Comparison of ENCODE assay signal across 8 cellular contexts in genomic region chr10:103493362-103493871, GRCh38. TPM values are rescaled to one million over a fixed set of nuclear protein-coding genes. Genes with fewer than 3 reads are reported as not detected.
DNase-seq lines count a peak whose midpoint lies in the region; ATAC-seq and TF ChIP-seq lines count a peak whose summit lies in the region.

Gene NEURL1, plus strand, starts transcription at chr10:103493705. Its CDS starts 683 bp downstream, at chr10:103494388.

- ATAC-seq in RWPE2 (ENCODE audit: low read depth): no peak
- ATAC-seq in thoracic aorta (ENCODE audit: insufficient number of reproducible peaks, low FRiP score, low read depth): no peak
- ATAC-seq in HG03097 (IDR thresholded peaks at IDR 0.05; ENCODE audit: low FRiP score, unreplicated experiment): no peak

- H3K9me3 ChIP-seq in RWPE2 (ENCODE audit: severe bottlenecking) (no peaks in the 10 kb centered on the region), mucosa of rectum (ENCODE audit: control insufficient read depth in 2 of 2, low read length in 2 of 2) (no peaks in the 10 kb centered on the region), thoracic aorta (no peaks in the 10 kb centered on the region)

- peaks cover 9% of the 10 kb centered on the region for H3K27me3 ChIP-seq in RWPE2 (ENCODE audit: insufficient read depth, poor library complexity, severe bottlenecking)
- H3K27me3 ChIP-seq in dorsolateral prefrontal cortex: peaks cover 0 to 14% (median 0%) of the 10 kb centered on the region in 45 donors
- H3K27me3 ChIP-seq in mucosa of rectum (ENCODE audit: control insufficient read depth in 2 of 2, insufficient read depth in 2 of 2, low read length in 2 of 2): peaks cover 23 to 25% of the 10 kb centered on the region in 2 donors
- no peaks in the 10 kb centered on the region for H3K27me3 ChIP-seq in thoracic aorta (replicated peaks; ENCODE audit: insufficient read depth)

- H3K9ac ChIP-seq in mucosa of rectum (ENCODE audit: low read depth in 1 of 2, low read length in 2 of 2): peak within 1 kb of the TSS in 1 of 2 donors; percentile 41

- intact Hi-C loops in dorsolateral prefrontal cortex (cut with DNase I): loop anchor here in 1 of 2 donors (5.0 kb wide), 1 partner anchor 64 kb away; no protein-coding TSS in a partner anchor

- peak within 1 kb of the TSS; percentile 32 for H3K4me3 ChIP-seq in RWPE2 (ENCODE audit: severe bottlenecking)
- peak within 1 kb of the TSS; percentile 43 to 83 (median 67) for H3K4me3 ChIP-seq in dorsolateral prefrontal cortex
- peak within 1 kb of the TSS; percentile 53 to 54 for H3K4me3 ChIP-seq in mucosa of rectum (ENCODE audit: low read length in 2 of 2)
- peak within 1 kb of the TSS; percentile 80 for H3K4me3 ChIP-seq in thoracic aorta

- H3K36me3 ChIP-seq in RWPE2 (ENCODE audit: low read depth): no peaks in the 10 kb centered on the region
- H3K36me3 ChIP-seq in mucosa of rectum (ENCODE audit: control insufficient read depth in 2 of 2, insufficient read depth in 2 of 2, low read length in 2 of 2): no peaks in the 10 kb centered on the region
- H3K36me3 ChIP-seq in thoracic aorta: no peaks in the 10 kb centered on the region

- H3K4me1 ChIP-seq in RWPE2 (ENCODE audit: insufficient read depth, poor library complexity, severe bottlenecking) (peaks cover 14% of the 10 kb centered on the region), mucosa of rectum (ENCODE audit: control insufficient read depth in 2 of 2, insufficient read depth in 2 of 2, low read length in 2 of 2) (peaks cover 5 to 7% of the 10 kb centered on the region in 2 donors), thoracic aorta (ENCODE audit: control insufficient read depth in 1 of 2, low read depth in 2 of 2) (peaks cover 5 to 18% of the 10 kb centered on the region in 2 donors)

- TF ChIP-seq CTCF in RWPE2 (IDR thresholded peaks at IDR 0.05; ENCODE audit: poor library complexity, severe bottlenecking) (no peak), dorsolateral prefrontal cortex (IDR thresholded peaks at IDR 0.05 in 54 of 56, conservative IDR thresholded peaks at IDR 0.05 in 2 of 56; ENCODE audit: low read depth in 1 of 56, partially characterized antibody in 56 of 56) (no peak), thoracic aorta (IDR thresholded peaks at IDR 0.05) (no peak)

- no peak within 1 kb of the TSS for H3K27ac ChIP-seq in RWPE2 (ENCODE audit: poor library complexity, severe bottlenecking)
- peak within 1 kb of the TSS in 55 of 59 donors; percentile 21 to 92 (median 74) for H3K27ac ChIP-seq in dorsolateral prefrontal cortex
- no peak within 1 kb of the TSS for H3K27ac ChIP-seq in mucosa of rectum (ENCODE audit: low read depth in 2 of 2, low read length in 2 of 2)
- H3K27ac ChIP-seq in thoracic aorta: no peak within 1 kb of the TSS

- peak; percentile 15 to 43 for DNase-seq in NCI-H187 (lab: John Stamatoyannopoulos, UW)
- DNase-seq in NCI-H187 treated with DMSO at 0.1 percent for 48 hours (lab: John Stamatoyannopoulos, UW): no peak
- DNase-seq in RWPE2 (ENCODE audit: low spot score): no peak
- peak in 9 of 10 donors; percentile 35 to 76 (median 60) for DNase-seq in dorsolateral prefrontal cortex
- no peak for DNase-seq in thoracic aorta (ENCODE audit: low spot score)
- no peak for DNase-seq in NCI-H524 treated with DMSO at 0.1 percent for 48 hours (lab: John Stamatoyannopoulos, UW)

RNA-seq across cellular contexts. Expression of gene NEURL1, which starts in this region (rescaled TPM):
- total RNA-seq in dorsolateral prefrontal cortex (100 to 1,000 TPM in 16 of 120 experiments, 10 to 100 TPM in 104; 27.2 to 125 (median 84.1) TPM), thoracic aorta (under 1 TPM in 1 of 2 donors, not detected in 1; 0.28 TPM)

Comparison
In these comparisons a context has a peak if more than half of its experiments do, and no peak if none do; other contexts are left out.
1. RNA of gene NEURL1 (total RNA-seq): 27.2 to 125 TPM in dorsolateral prefrontal cortex; 0.28 TPM in thoracic aorta; every median in the first group is over 10 times any median in the second.
2. DNase-seq: peak in NCI-H187 (2 of 2) and dorsolateral prefrontal cortex (9 of 10); none in NCI-H187 treated with DMSO at 0.1 percent for 48 hours (single experiment), RWPE2 (single experiment), thoracic aorta (single experiment) and NCI-H524 treated with DMSO at 0.1 percent for 48 hours (single experiment).
3. H3K27ac ChIP-seq: peak in dorsolateral prefrontal cortex (55 of 59); none in RWPE2 (single experiment), mucosa of rectum (0 of 2) and thoracic aorta (0 of 2).
4. Peak in every context shown above with its lines, with median percentiles within 50 percentile points of each other: H3K4me3 ChIP-seq.